7 cellular contexts compared by ENCODE assay signal in genomic region chr3:98573231-98573728, GRCh38. TPM values are rescaled to one million over a fixed set of nuclear protein-coding genes. Genes with fewer than 3 reads are reported as not detected.
DNase-seq lines count a peak whose midpoint lies in the region; ATAC-seq, FAIRE-seq and TF ChIP-seq lines count a peak whose summit lies in the region.

No MANE protein-coding gene starts in this region.

- peak overlapping the region; percentile 85 for H3K4me3 Mint-ChIP-seq in activated T-helper 17 cell treated with anti-CD3 and anti-CD28 coated beads, Interleukin-2, amount 50 U/mL, for 72 hours
- H3K4me3 Mint-ChIP-seq in mesothelial cell of epicardium: no peak overlapping the region

- peak overlapping the region; percentile 92 for H3K27ac Mint-ChIP-seq in activated T-helper 17 cell treated with anti-CD3 and anti-CD28 coated beads, Interleukin-2, amount 50 U/mL, for 72 hours
- no peak overlapping the region for H3K27ac Mint-ChIP-seq in mesothelial cell of epicardium

- H3K4me1 Mint-ChIP-seq in activated T-helper 17 cell treated with anti-CD3 and anti-CD28 coated beads, Interleukin-2, amount 50 U/mL, for 72 hours: peaks cover 44% of the 10 kb centered on the region
- H3K4me1 Mint-ChIP-seq in mesothelial cell of epicardium: peaks cover 3% of the 10 kb centered on the region

- peak; percentile 80 for FAIRE-seq in G401.6 (lab: Jason Lieb, UNC)

- ATAC-seq in GM19372 (IDR thresholded peaks at IDR 0.05; ENCODE audit: low read depth, unreplicated experiment) (peak; percentile 70), HG03521 (IDR thresholded peaks at IDR 0.05; ENCODE audit: unreplicated experiment) (peak; percentile 48)
- ATAC-seq in activated T-helper 17 cell treated with anti-CD3 and anti-CD28 coated beads, Interleukin-2, amount 50 U/mL, for 72 hours (replicated peaks): no peak

- H3K27me3 Mint-ChIP-seq in activated T-helper 17 cell treated with anti-CD3 and anti-CD28 coated beads, Interleukin-2, amount 50 U/mL, for 72 hours: no peaks in the 10 kb centered on the region
- no peaks in the 10 kb centered on the region for H3K27me3 Mint-ChIP-seq in mesothelial cell of epicardium (ENCODE audit: low read depth)

- DNase-seq in mesothelial cell of epicardium (ENCODE audit: low spot score in 2 of 2, unreplicated experiment in 2 of 2): no peak
- no peak for DNase-seq in activated CD8-positive, alpha-beta memory T cell treated with anti-CD3 and anti-CD28 coated beads for 24 hours
- no peak for DNase-seq in middle frontal gyrus (ENCODE audit: extremely low spot score, low spot score)

- no peaks in the 10 kb centered on the region for H3K9me3 Mint-ChIP-seq in activated T-helper 17 cell treated with anti-CD3 and anti-CD28 coated beads, Interleukin-2, amount 50 U/mL, for 72 hours
- no peaks in the 10 kb centered on the region for H3K9me3 Mint-ChIP-seq in mesothelial cell of epicardium

- TF ChIP-seq CTCF in mesothelial cell of epicardium (IDR thresholded peaks at IDR 0.05; ENCODE audit: unreplicated experiment): peak; percentile 70

- H3K36me3 Mint-ChIP-seq in activated T-helper 17 cell treated with anti-CD3 and anti-CD28 coated beads, Interleukin-2, amount 50 U/mL, for 72 hours (ENCODE audit: low read depth): peaks cover 31% of the 10 kb centered on the region
- H3K36me3 Mint-ChIP-seq in mesothelial cell of epicardium: peaks cover 10% of the 10 kb centered on the region

RNA-seq across cellular contexts. Expression of gene CPOX, which starts 20.1 kb away (rescaled TPM):
- total RNA-seq in activated T-helper 17 cell treated with anti-CD3 and anti-CD28 coated beads, Interleukin-2, amount 50 U/mL, for 72 hours: 10 to 100 TPM; 64.2 to 75.9 TPM
- total RNA-seq in mesothelial cell of epicardium: 17.9 to 20.8 TPM (median 18.4 TPM) in 3 replicates

RNA-seq across cellular contexts. Expression of gene GPR15, which starts 41.5 kb away (rescaled TPM):
- 10 to 100 TPM; 24.0 to 52.1 TPM for total RNA-seq in activated T-helper 17 cell treated with anti-CD3 and anti-CD28 coated beads, Interleukin-2, amount 50 U/mL, for 72 hours
- not detected in 3 replicates for total RNA-seq in mesothelial cell of epicardium

RNA-seq across cellular contexts. Expression of gene CLDND1, which starts 50.6 kb away (rescaled TPM):
- 100 to 1,000 TPM; 300 to 381 TPM for total RNA-seq in activated T-helper 17 cell treated with anti-CD3 and anti-CD28 coated beads, Interleukin-2, amount 50 U/mL, for 72 hours
- 73.6 to 89.0 TPM (median 87.2 TPM) in 3 replicates for total RNA-seq in mesothelial cell of epicardium

Comparison
In these comparisons a context has a peak if more than half of its experiments do, and no peak if none do; other contexts are left out.
1. RNA of gene GPR15, which starts 41.5 kb away (total RNA-seq): 24.0 to 52.1 TPM in activated T-helper 17 cell treated with anti-CD3 and anti-CD28 coated beads, Interleukin-2, amount 50 U/mL, for 72 hours; not detected in mesothelial cell of epicardium; every median in the first group is over 10 times any median in the second.